Comparison of ENCODE assay signal across 9 cellular contexts in the genomic region with DNA sequence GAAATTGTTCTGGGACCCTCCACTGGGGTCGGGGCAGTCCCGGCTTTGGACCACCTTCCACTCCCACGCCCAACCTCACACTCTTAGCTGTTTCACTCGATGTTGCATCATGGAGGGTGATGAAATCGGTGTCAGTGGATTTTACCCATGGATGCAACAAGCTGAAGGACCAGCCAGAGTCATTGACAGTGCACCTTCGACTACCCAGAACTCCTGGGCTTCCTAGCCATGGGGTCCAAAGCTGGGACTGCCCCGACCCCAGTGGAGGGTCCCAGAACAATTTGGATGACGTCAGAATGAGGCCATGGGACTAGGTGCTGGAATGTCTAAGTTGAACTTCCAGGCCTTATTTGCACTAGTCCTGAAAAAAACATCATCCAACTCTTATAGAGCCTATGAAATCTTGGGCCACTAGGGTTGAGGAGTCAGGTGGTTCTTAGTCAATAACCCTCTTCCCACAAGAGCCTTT. TPM values are rescaled to one million over a fixed set of nuclear protein-coding genes. Genes with fewer than 3 reads are reported as not detected.
DNase-seq lines count a peak whose midpoint lies in the region; ATAC-seq and TF ChIP-seq lines count a peak whose summit lies in the region.
"Had no signal": no experiment of that assay in that cellular context is flagged by ENCODE, and none has a peak within 500 bp of the region (broad histone marks: within the 10 kb centered on the region; RNA-seq: fewer than 3 reads in every experiment).

No MANE protein-coding gene starts in this region.

- no peak overlapping the region for H3K9ac ChIP-seq in GM23248
- H3K9ac ChIP-seq in OCI-LY3 (ENCODE audit: low read length): no peak overlapping the region
- H3K9ac ChIP-seq: SK-N-SH had no signal

- H3K79me2 ChIP-seq in GM23248 (ENCODE audit: insufficient read depth) (no peaks in the 10 kb centered on the region), OCI-LY3 (ENCODE audit: low read length) (peaks cover 8% of the 10 kb centered on the region)

- no peaks in the 10 kb centered on the region for H3K9me2 ChIP-seq in GM23248 (ENCODE audit: insufficient read depth)
- H3K9me2 ChIP-seq: SK-N-SH had no signal

- H3K9me3 ChIP-seq in GM23248 (ENCODE audit: low read depth) (no peaks in the 10 kb centered on the region), OCI-LY3 (ENCODE audit: insufficient read depth, low read length) (no peaks in the 10 kb centered on the region), psoas muscle (no peaks in the 10 kb centered on the region)
- H3K9me3 ChIP-seq: SK-N-SH had no signal

- H4K20me1 ChIP-seq in GM23248 (ENCODE audit: insufficient read depth): no peaks in the 10 kb centered on the region
- no peaks in the 10 kb centered on the region for H4K20me1 ChIP-seq in OCI-LY3 (ENCODE audit: insufficient read depth, low read length)

- peak; percentile 18 for DNase-seq in GM23248
- peak; percentile 29 for DNase-seq in fibroblast of villous mesenchyme (ENCODE audit: low read depth)
- DNase-seq in psoas muscle: no peak
- no peak for DNase-seq in cerebellar cortex (ENCODE audit: low spot score)
- DNase-seq: SK-N-SH had no signal

- H2AFZ ChIP-seq in GM23248 (no peak overlapping the region), OCI-LY3 (ENCODE audit: low read depth, low read length) (peak overlapping the region; percentile 68; the same call in 1 of the 2 replicates)

- no peaks in the 10 kb centered on the region for H3K27me3 ChIP-seq in GM23248 (replicated peaks; ENCODE audit: insufficient read depth)
- H3K27me3 ChIP-seq in OCI-LY3 (ENCODE audit: low read depth, low read length): no peaks in the 10 kb centered on the region
- H3K27me3 ChIP-seq in psoas muscle (ENCODE audit: insufficient read depth in 3 of 3, low read length in 2 of 3): no peaks in the 10 kb centered on the region

- H3K4me3 ChIP-seq in GM23248 (no peak overlapping the region), OCI-LY3 (ENCODE audit: low read length) (no peak overlapping the region), fibroblast of villous mesenchyme (ENCODE audit: low read depth, low read length) (no peak overlapping the region), psoas muscle (no peak overlapping the region)

- H3K27ac ChIP-seq in GM23248 (no peak overlapping the region), OCI-LY3 (ENCODE audit: low read length) (peak overlapping the region; percentile 34; the same call in 1 of the 2 replicates), psoas muscle (no peak overlapping the region)

- intact Hi-C loops in psoas muscle (cut with DNase I): loop anchor here in 1 of 2 donors (10.0 kb wide), 1 partner anchor 127 kb away; a partner anchor contains a TSS

- H3F3A ChIP-seq in GM23248 (ENCODE audit: insufficient read depth): peaks cover 34% of the 10 kb centered on the region

- H3K4me1 ChIP-seq in GM23248 (ENCODE audit: insufficient read depth) (0 out of 2 replicates have a peak, but pooled peaks cover 6% of the 10 kb centered on the region), OCI-LY3 (ENCODE audit: low read length) (peaks cover 41% of the 10 kb centered on the region), psoas muscle (peaks cover 4% of the 10 kb centered on the region)

- TF ChIP-seq CTCF in OCI-LY3 (IDR thresholded peaks at IDR 0.05; ENCODE audit: low read depth, low read length) (no peak), fibroblast of villous mesenchyme (IDR thresholded peaks at IDR 0.05; ENCODE audit: insufficient read depth, low read depth, low read length) (no peak), psoas muscle (IDR thresholded peaks at IDR 0.05) (no peak)

- 73 to 77% methylated on average over 8 of the region's 8 CpGs for WGBS in GM23248 (ENCODE audit: low coverage in 1 of 2, low lambda C conversion rate in 2 of 2, missing lambda C conversion rate in 2 of 2), 2 experiments
- 81 to 84% (median 81%) methylated on average over 8 of the region's 8 CpGs for WGBS in psoas muscle, 3 donors

- H3K4me2 ChIP-seq in GM23248 (ENCODE audit: unreplicated experiment) (no peak overlapping the region), OCI-LY3 (ENCODE audit: low read length) (peak overlapping the region; percentile 51)
- H3K4me2 ChIP-seq: SK-N-SH had no signal

- H3K36me3 ChIP-seq in GM23248 (ENCODE audit: low read depth) (peaks cover 10% of the 10 kb centered on the region; the same call in 1 of the 2 replicates), OCI-LY3 (replicated peaks; ENCODE audit: low read depth, low read length) (no peaks in the 10 kb centered on the region), psoas muscle (ENCODE audit: insufficient read depth in 1 of 2, low read depth in 1 of 2) (peaks cover 4 to 17% of the 10 kb centered on the region in 2 donors)

- in situ Hi-C loops in GM23248 (cut with MboI): no loop called here

- ATAC-seq in psoas muscle: no peak
- ATAC-seq in GM18858 (IDR thresholded peaks at IDR 0.05; ENCODE audit: unreplicated experiment): no peak

RNA-seq across cellular contexts. Expression of a gene that starts 0.9 kb away (rescaled TPM):
- not detected in 2 replicates for total RNA-seq in GM23248 (2014; rRNA removed; shearing (Covaris generic))
- polyA plus RNA-seq in GM23248 (2016; fragmentation: Nextera tagmentation; extraction: Ambion mirVana) (0.19 and 0.31 TPM in 2 replicates), psoas muscle (under 1 TPM in 2 of 3 donors, not detected in 1; 0.57 to 0.68 TPM)
- total RNA-seq in fibroblast of villous mesenchyme (0.32 TPM in 1 of 2 replicates, not detected in the other), psoas muscle (under 1 TPM in 1 of 4 donors, not detected in 3; 0.32 TPM)
- total RNA-seq: urinary bladder had no signal

RNA-seq across cellular contexts. Expression of a gene that starts 4.0 kb away (rescaled TPM):
- total RNA-seq in GM23248 (2014; rRNA removed; shearing (Covaris generic)): 20.2 and 22.1 TPM in 2 replicates
- polyA plus RNA-seq in GM23248 (2016; fragmentation: Nextera tagmentation; extraction: Ambion mirVana): 7.2 and 9.1 TPM in 2 replicates
- total RNA-seq in fibroblast of villous mesenchyme: 13.0 and 14.8 TPM in 2 replicates
- total RNA-seq in psoas muscle: 10 to 100 TPM; 22.1 to 37.5 (median 28.7) TPM
- polyA plus RNA-seq in psoas muscle: 10 to 100 TPM; 17.3 to 28.7 (median 17.4) TPM

RNA-seq across cellular contexts. Expression of a gene that starts 22.0 kb away (rescaled TPM):
- total RNA-seq in GM23248 (2014; rRNA removed; shearing (Covaris generic)): 89.9 and 97.5 TPM in 2 replicates
- polyA plus RNA-seq in GM23248 (2016; fragmentation: Nextera tagmentation; extraction: Ambion mirVana) (248 and 253 TPM in 2 replicates), psoas muscle (10 to 100 TPM; 45.4 to 73.5 (median 65.0) TPM)
- total RNA-seq in fibroblast of villous mesenchyme (94.7 and 113 TPM in 2 replicates), psoas muscle (10 to 100 TPM; 32.8 to 40.2 (median 33.8) TPM)

RNA-seq across cellular contexts. Expression of a gene that starts 22.1 kb away (rescaled TPM):
- total RNA-seq in GM23248 (2014; rRNA removed; shearing (Covaris generic)): 208 and 220 TPM in 2 replicates
- 104 and 109 TPM in 2 replicates for polyA plus RNA-seq in GM23248 (2016; fragmentation: Nextera tagmentation; extraction: Ambion mirVana)
- total RNA-seq in fibroblast of villous mesenchyme: 232 and 296 TPM in 2 replicates
- total RNA-seq in psoas muscle: 10 to 100 TPM; 25.9 to 34.6 (median 30.9) TPM
- 10 to 100 TPM; 15.0 to 31.7 (median 15.2) TPM for polyA plus RNA-seq in psoas muscle

RNA-seq across cellular contexts. Expression of a gene that starts 24.9 kb away (rescaled TPM):
- not detected in 2 replicates for total RNA-seq in GM23248 (2014; rRNA removed; shearing (Covaris generic))
- polyA plus RNA-seq in GM23248 (2016; fragmentation: Nextera tagmentation; extraction: Ambion mirVana) (not detected in 2 replicates), psoas muscle (not detected)
- total RNA-seq in fibroblast of villous mesenchyme (not detected in 2 replicates), psoas muscle (not detected)
- total RNA-seq: omental fat pad, urinary bladder had no signal
- polyA plus RNA-seq: SK-N-SH had no signal

Comparison
In these comparisons a context has a peak if more than half of its experiments do, and no peak if none do; other contexts are left out.
1. DNase-seq: peak in GM23248 (single experiment) and fibroblast of villous mesenchyme (single experiment); none in psoas muscle (0 of 2) and cerebellar cortex (single experiment).